14 cellular contexts compared by ENCODE assay signal in the genomic region with DNA sequence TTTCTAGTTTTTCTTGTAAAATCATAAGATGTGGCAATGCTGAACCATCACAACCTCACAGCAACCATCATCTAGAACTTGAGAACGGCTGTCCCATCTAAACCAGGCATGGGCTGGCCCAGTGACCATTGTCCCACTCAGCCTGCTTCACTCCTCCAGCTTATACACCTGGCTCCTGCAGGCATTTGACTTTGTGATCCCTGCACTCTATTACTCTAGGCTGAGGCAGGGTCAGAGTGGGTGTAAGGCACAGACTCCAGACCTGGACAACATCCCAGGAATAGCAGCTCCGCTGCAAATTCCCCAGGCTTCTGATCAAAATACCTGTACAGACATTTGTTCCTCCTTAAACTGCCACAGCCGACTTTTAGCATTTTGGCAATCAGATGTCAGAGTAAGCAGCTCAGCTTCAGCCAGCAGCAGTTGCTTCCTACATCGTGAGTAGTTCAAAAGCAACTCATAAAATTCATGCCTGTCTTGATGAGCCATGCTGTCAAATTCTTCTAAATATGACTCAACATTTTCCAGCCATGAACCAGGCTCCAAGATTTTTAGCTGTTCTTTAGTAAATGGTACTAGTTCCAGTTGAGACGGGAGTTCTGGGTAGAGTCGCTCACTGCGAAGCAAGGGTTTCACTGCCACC. TPM values are rescaled to one million over a fixed set of nuclear protein-coding genes. Genes with fewer than 3 reads are reported as not detected.
DNase-seq lines count a peak whose midpoint lies in the region; TF ChIP-seq lines count a peak whose summit lies in the region.
"Had no signal": no experiment of that assay in that cellular context is flagged by ENCODE, and none has a peak within 500 bp of the region (broad histone marks: within the 10 kb centered on the region; RNA-seq: fewer than 3 reads in every experiment).

No MANE protein-coding gene starts in this region.

- peak overlapping the region; percentile 31 for H3K27ac ChIP-seq in skeletal muscle tissue (ENCODE audit: low read depth, low read length)
- H3K27ac ChIP-seq: coronary artery had no signal

- H3K9ac ChIP-seq in skeletal muscle tissue (ENCODE audit: low read depth in 1 of 3, low read length in 3 of 3), result peak overlapping the region in 1 of 3 donors; percentile 19

- TF ChIP-seq CTCF in HFF-Myc (IDR thresholded peaks at IDR 0.05; ENCODE audit: low read depth, low read length, missing control alignments), result no peak
- no peak for TF ChIP-seq CTCF in GM13976 (IDR thresholded peaks at IDR 0.05; ENCODE audit: borderline replicate concordance, control extremely low read depth, extremely low read depth, insufficient read depth, missing control alignments)

- H3K4me3 ChIP-seq in HFF-Myc (replicated peaks; ENCODE audit: low read depth, low read length) (no peak overlapping the region), skeletal muscle tissue (ENCODE audit: low read length in 3 of 3) (peak overlapping the region in 1 of 3 donors; percentile 5)
- H3K4me3 ChIP-seq: coronary artery, mucosa of descending colon had no signal

- in situ Hi-C loops in GM13976 (cut with MboI; ENCODE audit: low sequenced_read_pairs, unreplicated experiment), result no loop called here

- H3K4me1 ChIP-seq in skeletal muscle tissue (ENCODE audit: control insufficient read depth in 3 of 3, insufficient read depth in 3 of 3, low read length in 3 of 3), result peaks cover 0 to 22% (median 15%) of the 10 kb centered on the region in 3 donors

- DNase-seq in HFF-Myc (ENCODE audit: extremely low read depth, low read depth) (peak; percentile 37), T1000 (lab: John Stamatoyannopoulos, UW) (peak; percentile 13), fibroblast of the conjunctiva (ENCODE audit: low read depth) (peak; percentile 81), Ammon's horn (ENCODE audit: low spot score) (no peak), GM13976 (ENCODE audit: low spot score) (no peak), AML-193 (lab: John Stamatoyannopoulos, UW) (no peak), GM19240 (ENCODE audit: insufficient read length, low spot score) (no peak)
- DNase-seq: activated B cell treated with CpG ODN at 0.5 μM for 24 hours, DND-41, mucosa of descending colon, SHP77, small intestine had no signal

- H3K9me3 ChIP-seq in skeletal muscle tissue (ENCODE audit: control insufficient read depth in 3 of 3, low read length in 3 of 3), result no peaks in the 10 kb centered on the region
- H3K9me3 ChIP-seq: mucosa of descending colon had no signal

- H3K27me3 ChIP-seq in skeletal muscle tissue (ENCODE audit: control insufficient read depth in 3 of 3, insufficient read depth in 3 of 3, low read length in 3 of 3), result no peaks in the 10 kb centered on the region

- peaks cover 9 to 36% (median 29%) of the 10 kb centered on the region in 3 donors for H3K36me3 ChIP-seq in skeletal muscle tissue (ENCODE audit: control insufficient read depth in 3 of 3, insufficient read depth in 3 of 3, low read length in 3 of 3)

RNA-seq across cellular contexts. Expression of gene EPG5, which starts 12.9 kb away (rescaled TPM):
- 31.8 TPM for total RNA-seq in skeletal muscle tissue

Comparison
In these comparisons a context has a peak if more than half of its experiments do, and no peak if none do; other contexts are left out.
1. DNase-seq: peak in HFF-Myc (single experiment), T1000 (single experiment) and fibroblast of the conjunctiva (single experiment); none in Ammon's horn (single experiment), GM13976 (single experiment), AML-193 (0 of 2) and GM19240 (single experiment).